Comparison of ENCODE assay signal across 12 cellular contexts in the genomic region with DNA sequence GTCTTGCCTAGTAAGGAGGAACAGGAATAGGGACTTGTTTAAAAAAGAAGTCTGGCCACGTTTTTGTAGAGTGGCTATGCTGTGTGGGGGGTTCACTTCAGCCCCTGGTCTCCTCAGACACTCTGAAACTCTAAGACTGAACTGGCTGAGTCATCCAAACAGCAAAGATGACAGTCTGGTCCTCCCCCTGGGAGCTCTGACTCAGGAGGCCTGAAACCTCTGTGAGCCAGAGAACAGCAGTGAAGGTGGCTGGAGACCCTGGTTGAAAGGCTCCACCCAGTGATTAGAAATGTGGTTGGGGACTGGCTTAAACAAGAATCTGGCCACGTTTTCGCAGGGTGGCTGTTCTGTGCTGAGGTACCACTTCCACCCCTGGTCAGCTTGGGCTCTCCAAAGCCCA. TPM values are rescaled to one million over a fixed set of nuclear protein-coding genes. Genes with fewer than 3 reads are reported as not detected.
A peak's percentile ranks its signal among the peaks of the same experiment; 100 is the strongest.
DNase-seq lines count a peak whose midpoint lies in the region; ATAC-seq, FAIRE-seq and TF ChIP-seq lines count a peak whose summit lies in the region.
"Not testable (repeated sequence)": the region's sequence is repeated elsewhere in the genome, so short reads cannot be mapped to it uniquely, and the experiment has no call there.
"Had no signal": no experiment of that assay in that cellular context is flagged by ENCODE, and none has a peak within 500 bp of the region (broad histone marks: within the 10 kb centered on the region; RNA-seq: fewer than 3 reads in every experiment).

No MANE protein-coding gene starts in this region.

- not testable (repeated sequence) for H3K4me3 ChIP-seq in GM23248; PC-3 (ENCODE audit: low read length); bronchial epithelial cell (ENCODE audit: low read depth, low read length)

- in situ Hi-C loops in GM23248 (cut with MboI) = not testable (repeated sequence)

- peak; percentile 5 for DNase-seq in GM23248
- DNase-seq in LHCN-M2 (ENCODE audit: low read depth) = peak; percentile 53
- peak; percentile 58 for DNase-seq in PC-3
- DNase-seq in activated T-cell treated with anti-CD3 and anti-CD28 coated beads, Interleukin-2, amount 50 U/mL, for 48 hours = peak; percentile 24 to 33
- DNase-seq in bronchial epithelial cell (ENCODE audit: low read depth) = peak; percentile 5
- DNase-seq in stimulated activated CD4-positive, alpha-beta T cell treated with anti-CD3 and anti-CD28 coated beads, Interleukin-15, amount 100 ng/mL, for 24 hours = peak; percentile 25
- peak; percentile 13 for DNase-seq in stromal cell of bone marrow (ENCODE audit: low read depth)

- not testable (repeated sequence) for H3K27me3 ChIP-seq in GM23248 (replicated peaks; ENCODE audit: insufficient read depth); PC-3 (ENCODE audit: low read length); bronchial epithelial cell (ENCODE audit: control insufficient read depth, insufficient read depth, low read length)

- H4K20me1 ChIP-seq in GM23248 (ENCODE audit: insufficient read depth); PC-3 (ENCODE audit: low read length): not testable (repeated sequence)

- H3K9ac ChIP-seq in GM23248; PC-3 (ENCODE audit: low read length): not testable (repeated sequence)

- H3K9me2 ChIP-seq in GM23248 (ENCODE audit: insufficient read depth); PC-3 (replicated peaks; ENCODE audit: low read length): not testable (repeated sequence)

- H3K27ac ChIP-seq in GM23248; PC-3 (ENCODE audit: low read length): not testable (repeated sequence)

- not testable (repeated sequence) for H3F3A ChIP-seq in GM23248 (ENCODE audit: insufficient read depth); PC-3 (ENCODE audit: low read length, unreplicated experiment)

- not testable (repeated sequence) for H3K79me2 ChIP-seq in GM23248 (ENCODE audit: insufficient read depth); PC-3 (ENCODE audit: low read length)

- not testable (repeated sequence) for BruUV-seq in PC-3 (replicated peaks; lab: Mats Ljungman, UMichigan)

- ATAC-seq in PC-3 = peak; percentile 87
- ATAC-seq in activated CD4-positive, CD25-positive, alpha-beta regulatory T cell treated with anti-CD3 and anti-CD28 coated beads, Interleukin-2, amount 50 U/mL, for 24 hours = peak; percentile 51 to 79

- not testable (repeated sequence) for TF ChIP-seq CTCF in PC-3 (conservative IDR thresholded peaks at IDR 0.05; ENCODE audit: low read depth, low read length); bronchial epithelial cell (IDR thresholded peaks at IDR 0.05; ENCODE audit: insufficient read depth, low read length, severe bottlenecking)

- intact Hi-C loops in PC-3 (cut with micrococcal nuclease) = not testable (repeated sequence)

- CTCF ChIA-PET in PC-3 (lab: Charles Lee) = not testable (repeated sequence)

- not testable (repeated sequence) for H3K4me1 ChIP-seq in GM23248 (ENCODE audit: insufficient read depth); PC-3 (ENCODE audit: insufficient read depth, low read length)

- not testable (repeated sequence) for H3K4me2 ChIP-seq in GM23248 (ENCODE audit: unreplicated experiment); PC-3 (ENCODE audit: low read length)

- POLR2A ChIA-PET in PC-3 (lab: Charles Lee; ENCODE audit: unreplicated experiment) = not testable (repeated sequence)

- FAIRE-seq in bronchial epithelial cell (lab: Jason Lieb, UNC) = not testable (repeated sequence)

- 0 to 7% methylated on average over 3 of the region's 3 CpGs for WGBS in GM23248 (ENCODE audit: low coverage in 1 of 2, low lambda C conversion rate in 2 of 2, missing lambda C conversion rate in 2 of 2), 2 experiments

- H3K36me3 ChIP-seq in GM23248 (ENCODE audit: low read depth); PC-3 (ENCODE audit: low read depth, low read length); bronchial epithelial cell (ENCODE audit: control insufficient read depth, insufficient read depth, low read length): not testable (repeated sequence)

- H3K9me3 ChIP-seq in GM23248 (ENCODE audit: low read depth); PC-3 (ENCODE audit: low read length): not testable (repeated sequence)

- H2AFZ ChIP-seq in GM23248; PC-3 (ENCODE audit: low read length): not testable (repeated sequence)

RNA-seq across cellular contexts. Expression of gene POTEC, which starts 32.7 kb away (rescaled TPM):
- total RNA-seq in GM23248 (2014; rRNA removed; shearing (Covaris generic)) = not detected in 2 replicates
- not detected in 2 replicates for polyA plus RNA-seq in GM23248 (2016; fragmentation: Nextera tagmentation; extraction: Ambion mirVana)
- total RNA-seq in LHCN-M2 (2014; rRNA removed) (not detected in 2 replicates), PC-3 (2014; rRNA removed) (0.04 TPM in 1 of 2 replicates, not detected in the other), bronchial epithelial cell (under 0.01 TPM in 1 of 2 replicates, not detected in the other)
- not detected for polyA plus RNA-seq in LHCN-M2 (2012)
- total RNA-seq: Caco-2; CD4-positive, alpha-beta memory T cell; GM12878 had no signal
- polyA plus RNA-seq: CD4-positive, alpha-beta memory T cell; GM12878; SK-N-SH had no signal

Comparison
In these comparisons a context has a peak if more than half of its experiments do, and no peak if none do; other contexts are left out.
1. DNase-seq: peak in every context shown above with its lines; median percentile 58 in PC-3; 53 in LHCN-M2; 28 in activated T-cell treated with anti-CD3 and anti-CD28 coated beads, Interleukin-2, amount 50 U/mL, for 48 hours; 25 in stimulated activated CD4-positive, alpha-beta T cell treated with anti-CD3 and anti-CD28 coated beads, Interleukin-15, amount 100 ng/mL, for 24 hours; 13 in stromal cell of bone marrow; 5 in GM23248; 5 in bronchial epithelial cell.